ENCODE assay signal across 8 cellular contexts in genomic region chr2:170815746-170816498, GRCh38. TPM values are rescaled to one million over a fixed set of nuclear protein-coding genes. Genes with fewer than 3 reads are reported as not detected.
DNase-seq lines count a peak whose midpoint lies in the region; ATAC-seq and TF ChIP-seq lines count a peak whose summit lies in the region.

No MANE protein-coding gene starts in this region.

- in situ Hi-C loops in KBM-7 (cut with MboI; ENCODE audit: low pct_unique_long_range_greater_than_20kb, low sequenced_read_pairs) (loop anchor here (25.0 kb wide), 2 partner anchors 404 to 579 kb away; no protein-coding TSS in a partner anchor), Panc1 (cut with HindIII; ENCODE audit: low pct_unique_long_range_greater_than_20kb, low sequenced_read_pairs) (no loop called here)

- H3K36me3 ChIP-seq in Panc1 (ENCODE audit: control insufficient read depth, insufficient read depth, low read length) (no peaks in the 10 kb centered on the region; the same call in 1 of the 2 replicates), osteoblast (ENCODE audit: insufficient read depth, low read length) (no peaks in the 10 kb centered on the region), upper lobe of right lung (no peaks in the 10 kb centered on the region)

- H3K4me1 ChIP-seq in Panc1 (ENCODE audit: control insufficient read depth, insufficient read depth, low read length) (peaks cover 10% of the 10 kb centered on the region), osteoblast (ENCODE audit: insufficient read depth, low read length) (no peaks in the 10 kb centered on the region), upper lobe of right lung (peaks cover 38% of the 10 kb centered on the region)

- POLR2A ChIA-PET in Panc1 (lab: Charles Lee), result no interaction called here

- peak; percentile 76 for DNase-seq in KBM-7
- no peak for DNase-seq in Panc1 (ENCODE audit: low read depth, low spot score)
- DNase-seq in activated T-helper 1 cell treated with anti-CD3 and anti-CD28 coated beads, Interleukin-12 subunit alpha, Interleukin-12 subunit beta, Interleukin-2, Interleukin-4 antibody, amounts not matched to agents 30 ng/mL and 10 ng/mL and 1 ng/mL, durations not matched to agents 14 hours and 24 hours and 36 hours (ENCODE audit: low spot score), result peak; percentile 54
- peak; percentile 32 to 75 for DNase-seq in foreskin fibroblast
- DNase-seq in osteoblast (ENCODE audit: insufficient read length, low spot score, missing footprints), result peak; percentile 97
- peak; percentile 74 for DNase-seq in upper lobe of right lung
- DNase-seq in GOT3 (lab: John Stamatoyannopoulos, UW), result no peak

- H3K4me1 Mint-ChIP-seq in activated T-helper 1 cell treated with anti-CD3 and anti-CD28 coated beads, Interleukin-12 subunit alpha, Interleukin-12 subunit beta, Interleukin-2, Interleukin-4 antibody, amounts not matched to agents 30 ng/mL and 10 ng/mL and 1 ng/mL, durations not matched to agents 14 hours and 24 hours and 36 hours (ENCODE audit: low read depth), result peaks cover 35% of the 10 kb centered on the region

- peak overlapping the region; percentile 77 for H3K27ac Mint-ChIP-seq in activated T-helper 1 cell treated with anti-CD3 and anti-CD28 coated beads, Interleukin-12 subunit alpha, Interleukin-12 subunit beta, Interleukin-2, Interleukin-4 antibody, amounts not matched to agents 30 ng/mL and 10 ng/mL and 1 ng/mL, durations not matched to agents 14 hours and 24 hours and 36 hours

- no peaks in the 10 kb centered on the region for H3K79me2 ChIP-seq in osteoblast (ENCODE audit: insufficient read depth, low read length)

- BruUV-seq in Panc1 (replicated peaks; lab: Mats Ljungman, UMichigan), result no TSS peak

- TF ChIP-seq CTCF in Panc1 (IDR thresholded peaks at IDR 0.05), result peak; percentile 93
- TF ChIP-seq CTCF in foreskin fibroblast (IDR thresholded peaks at IDR 0.05; ENCODE audit: low read depth, low read length), result peak; percentile 57
- peak; percentile 57 for TF ChIP-seq CTCF in osteoblast (IDR thresholded peaks at IDR 0.05; ENCODE audit: extremely low read depth, low read depth, low read length)
- peak; percentile 69 for TF ChIP-seq CTCF in upper lobe of right lung (IDR thresholded peaks at IDR 0.05)

- CTCF ChIA-PET in Panc1 (lab: Charles Lee), result interaction anchor here (0.7 to 2.1 kb wide), 6 partner anchors 10 to 579 kb away, joined by 3 to 9 read pairs (median 3); no protein-coding TSS in a partner anchor

- H3K9me3 ChIP-seq in Panc1 (ENCODE audit: control insufficient read depth, insufficient read depth, low read depth, low read length), result no peaks in the 10 kb centered on the region
- no peaks in the 10 kb centered on the region for H3K9me3 ChIP-seq in osteoblast (ENCODE audit: low read depth, low read length)
- H3K9me3 ChIP-seq in upper lobe of right lung, result no peaks in the 10 kb centered on the region

- H3K9me3 Mint-ChIP-seq in activated T-helper 1 cell treated with anti-CD3 and anti-CD28 coated beads, Interleukin-12 subunit alpha, Interleukin-12 subunit beta, Interleukin-2, Interleukin-4 antibody, amounts not matched to agents 30 ng/mL and 10 ng/mL and 1 ng/mL, durations not matched to agents 14 hours and 24 hours and 36 hours, result no peaks in the 10 kb centered on the region

- intact Hi-C loops in Panc1 (cut with micrococcal nuclease; ENCODE audit: unreplicated experiment), result loop anchor here (5.0 to 10.0 kb wide), 3 partner anchors 101 to 579 kb away; partner anchors contain the start of gene SP5
- intact Hi-C loops in activated T-helper 1 cell treated with anti-CD3 and anti-CD28 coated beads, Interleukin-12 subunit alpha, Interleukin-12 subunit beta, Interleukin-2, Interleukin-4 antibody, amounts not matched to agents 30 ng/mL and 10 ng/mL and 1 ng/mL, durations not matched to agents 14 hours and 24 hours and 36 hours (cut with micrococcal nuclease), result loop anchor here (1.0 to 5.0 kb wide), 6 partner anchors 57 to 1286 kb away; partner anchors contain the start of genes DLX2 and SP5
- intact Hi-C loops in upper lobe of right lung (cut with DNase I), result no loop called here

- H3K27ac ChIP-seq in Panc1 (ENCODE audit: low read length) (peak overlapping the region; percentile 79), osteoblast (ENCODE audit: low read depth, low read length) (no peak overlapping the region), upper lobe of right lung (no peak overlapping the region)

- H3K4me3 Mint-ChIP-seq in activated T-helper 1 cell treated with anti-CD3 and anti-CD28 coated beads, Interleukin-12 subunit alpha, Interleukin-12 subunit beta, Interleukin-2, Interleukin-4 antibody, amounts not matched to agents 30 ng/mL and 10 ng/mL and 1 ng/mL, durations not matched to agents 14 hours and 24 hours and 36 hours, result peak overlapping the region; percentile 79

- H4K20me1 ChIP-seq in osteoblast (ENCODE audit: insufficient read depth, low read length), result no peaks in the 10 kb centered on the region

- H2AFZ ChIP-seq in osteoblast (ENCODE audit: low read length), result no peak overlapping the region

- peak overlapping the region; percentile 53 for H3K4me2 ChIP-seq in osteoblast (ENCODE audit: insufficient read depth, low read length)

- peaks cover 5% of the 10 kb centered on the region for H3K36me3 Mint-ChIP-seq in activated T-helper 1 cell treated with anti-CD3 and anti-CD28 coated beads, Interleukin-12 subunit alpha, Interleukin-12 subunit beta, Interleukin-2, Interleukin-4 antibody, amounts not matched to agents 30 ng/mL and 10 ng/mL and 1 ng/mL, durations not matched to agents 14 hours and 24 hours and 36 hours (ENCODE audit: low read depth)

- H3K27me3 ChIP-seq in Panc1 (ENCODE audit: control insufficient read depth, insufficient read depth, low read length), result no peaks in the 10 kb centered on the region; the same call in none of the 2 replicates
- H3K27me3 ChIP-seq in osteoblast (ENCODE audit: insufficient read depth, low read length), result peaks cover 78% of the 10 kb centered on the region
- peaks cover 81% of the 10 kb centered on the region for H3K27me3 ChIP-seq in upper lobe of right lung

- peaks cover 83% of the 10 kb centered on the region for H3K27me3 Mint-ChIP-seq in activated T-helper 1 cell treated with anti-CD3 and anti-CD28 coated beads, Interleukin-12 subunit alpha, Interleukin-12 subunit beta, Interleukin-2, Interleukin-4 antibody, amounts not matched to agents 30 ng/mL and 10 ng/mL and 1 ng/mL, durations not matched to agents 14 hours and 24 hours and 36 hours (ENCODE audit: insufficient read depth)

- ATAC-seq in Panc1, result peak; percentile 72
- peak; percentile 70 for ATAC-seq in upper lobe of right lung

- H3K4me3 ChIP-seq in GM08714 (ENCODE audit: low read length), result peak overlapping the region; percentile 15; the same call in 1 of the 2 replicates
- peak overlapping the region; percentile 68 to 92 for H3K4me3 ChIP-seq in Panc1 (ENCODE audit: low read depth in 2 of 2, low read length in 2 of 2)
- H3K4me3 ChIP-seq in foreskin fibroblast (ENCODE audit: low read depth in 1 of 2, low read length in 2 of 2), result peak overlapping the region; percentile 20 to 37
- H3K4me3 ChIP-seq in osteoblast (ENCODE audit: insufficient read depth, low read length), result no peak overlapping the region
- H3K4me3 ChIP-seq in upper lobe of right lung, result peak overlapping the region; percentile 39

RNA-seq across cellular contexts. Expression of gene GAD1, which starts 0.8 kb away (rescaled TPM):
- 12.5 TPM for total RNA-seq in Panc1 (2021; ENCODE audit: unreplicated experiment)
- polyA plus RNA-seq in Panc1 (2012; ENCODE audit: insufficient read length), result 10.1 TPM
- total RNA-seq in activated T-helper 1 cell treated with anti-CD3 and anti-CD28 coated beads, Interleukin-12 subunit alpha, Interleukin-12 subunit beta, Interleukin-2, Interleukin-4 antibody, amounts not matched to agents 30 ng/mL and 10 ng/mL and 1 ng/mL, durations not matched to agents 14 hours and 24 hours and 36 hours, result 4.7 and 5.3 TPM in 2 replicates
- total RNA-seq in osteoblast, result 0.36 and 0.59 TPM in 2 replicates
- not detected for total RNA-seq in upper lobe of right lung

RNA-seq across cellular contexts. Expression of gene ERICH2, which starts 45.7 kb away (rescaled TPM):
- total RNA-seq in Panc1 (2021; ENCODE audit: unreplicated experiment) (0.74 TPM), osteoblast (0.59 TPM in 1 of 2 replicates, not detected in the other), upper lobe of right lung (5.6 TPM)
- 1.1 TPM for polyA plus RNA-seq in Panc1 (2012; ENCODE audit: insufficient read length)
- not detected in 2 replicates for total RNA-seq in activated T-helper 1 cell treated with anti-CD3 and anti-CD28 coated beads, Interleukin-12 subunit alpha, Interleukin-12 subunit beta, Interleukin-2, Interleukin-4 antibody, amounts not matched to agents 30 ng/mL and 10 ng/mL and 1 ng/mL, durations not matched to agents 14 hours and 24 hours and 36 hours

Comparison
In these comparisons a context has a peak if more than half of its experiments do, and no peak if none do; other contexts are left out.
1. DNase-seq: peak in KBM-7 (single experiment), activated T-helper 1 cell treated with anti-CD3 and anti-CD28 coated beads, Interleukin-12 subunit alpha, Interleukin-12 subunit beta, Interleukin-2, Interleukin-4 antibody, amounts not matched to agents 30 ng/mL and 10 ng/mL and 1 ng/mL, durations not matched to agents 14 hours and 24 hours and 36 hours (single experiment), foreskin fibroblast (2 of 2), osteoblast (single experiment) and upper lobe of right lung (single experiment); none in Panc1 (single experiment) and GOT3 (single experiment).
2. Peak in every context shown above with its lines, with median percentiles within 50 percentile points of each other: CTCF ChIP-seq.